ENCODE assay signal across 19 cellular contexts in the genomic region with DNA sequence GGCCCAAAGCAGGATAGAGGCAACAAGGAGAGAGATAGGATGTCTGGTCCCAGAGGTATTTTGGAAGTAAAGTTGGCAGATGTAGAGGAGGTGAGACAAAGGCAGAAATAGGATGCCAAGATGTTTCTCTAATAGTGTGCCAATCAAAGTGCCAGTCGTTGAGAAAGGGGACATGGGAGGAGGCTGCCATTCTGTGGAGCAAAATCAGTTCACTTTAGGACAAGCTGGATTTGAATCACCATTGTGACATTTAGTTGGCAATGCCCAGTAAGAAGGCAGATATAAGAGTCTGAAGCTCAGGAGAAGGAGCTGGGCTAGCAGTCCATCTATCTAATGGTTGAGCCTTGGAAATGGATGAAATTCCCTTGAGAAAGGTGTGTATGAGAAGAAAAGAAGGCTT. TPM values are rescaled to one million over a fixed set of nuclear protein-coding genes. Genes with fewer than 3 reads are reported as not detected.
A peak's percentile ranks its signal among the peaks of the same experiment; 100 is the strongest.
DNase-seq lines count a peak whose midpoint lies in the region; ATAC-seq and TF ChIP-seq lines count a peak whose summit lies in the region.
"Had no signal": no experiment of that assay in that cellular context is flagged by ENCODE, and none has a peak within 500 bp of the region (broad histone marks: within the 10 kb centered on the region; RNA-seq: fewer than 3 reads in every experiment).

No MANE protein-coding gene starts in this region.

- TF ChIP-seq EP300 in esophagus muscularis mucosa (IDR thresholded peaks at IDR 0.05) = no peak

- intact Hi-C loops in Right ventricle myocardium superior (cut with DNase I) = no loop called here
- intact Hi-C loops in heart right ventricle (cut with DNase I) = no loop called here
- intact Hi-C loops in esophagus muscularis mucosa (cut with DNase I) = no loop called here

- H3K9me3 Mint-ChIP-seq in neural crest cell (no peaks in the 10 kb centered on the region), glutamatergic neuron (ENCODE audit: unreplicated experiment) (no peaks in the 10 kb centered on the region)
- no peaks in the 10 kb centered on the region for H3K9me3 Mint-ChIP-seq in stimulated activated memory B cell treated with anti-CD40 and anti-IgM and Interleukin-4, amounts not matched to agents 10 μg/mL and 1 μg/mL and 100 μg/mL, for 72 hours
- H3K9me3 Mint-ChIP-seq: CD8-positive, alpha-beta T cell; HFFc6 had no signal

- H3K36me3 Mint-ChIP-seq in neural crest cell (ENCODE audit: low read depth) (no peaks in the 10 kb centered on the region), glutamatergic neuron (ENCODE audit: unreplicated experiment) (no peaks in the 10 kb centered on the region)
- H3K36me3 Mint-ChIP-seq in stimulated activated memory B cell treated with anti-CD40 and anti-IgM and Interleukin-4, amounts not matched to agents 10 μg/mL and 1 μg/mL and 100 μg/mL, for 72 hours = peaks cover 7% of the 10 kb centered on the region
- H3K36me3 Mint-ChIP-seq: CD4-positive, CD25-positive, alpha-beta regulatory T cell; CD8-positive, alpha-beta T cell had no signal

- H3K4me1 ChIP-seq in heart right ventricle = peaks cover 2 to 12% (median 6%) of the 10 kb centered on the region in 9 donors
- peaks cover 0 to 5% (median 1%) of the 10 kb centered on the region in 4 donors for H3K4me1 ChIP-seq in esophagus muscularis mucosa
- H3K4me1 ChIP-seq: BLaER1, Caco-2, HAP-1 had no signal

- no peak for TF ChIP-seq POLR2A in esophagus muscularis mucosa (IDR thresholded peaks at IDR 0.05; ENCODE audit: low read depth)

- no peaks in the 10 kb centered on the region for H3K4me1 Mint-ChIP-seq in neural crest cell
- no peaks in the 10 kb centered on the region for H3K4me1 Mint-ChIP-seq in glutamatergic neuron (ENCODE audit: low read depth, unreplicated experiment)
- no peaks in the 10 kb centered on the region for H3K4me1 Mint-ChIP-seq in stimulated activated memory B cell treated with anti-CD40 and anti-IgM and Interleukin-4, amounts not matched to agents 10 μg/mL and 1 μg/mL and 100 μg/mL, for 72 hours
- H3K4me1 Mint-ChIP-seq: B cell; CD4-positive, CD25-positive, alpha-beta regulatory T cell had no signal

- H3K27ac ChIP-seq in heart right ventricle (no peak overlapping the region), esophagus muscularis mucosa (replicated peaks in 1 of 4) (no peak overlapping the region)
- H3K27ac ChIP-seq: 22Rv1, BLaER1, C4-2B had no signal

- H3K27me3 ChIP-seq in heart right ventricle = no peaks in the 10 kb centered on the region
- H3K27me3 ChIP-seq in esophagus muscularis mucosa = no peaks in the 10 kb centered on the region
- H3K27me3 ChIP-seq: BLaER1 had no signal

- TF ChIP-seq CTCF in heart right ventricle (IDR thresholded peaks at IDR 0.05) = no peak
- TF ChIP-seq CTCF in esophagus muscularis mucosa (IDR thresholded peaks at IDR 0.05) = no peak
- TF ChIP-seq CTCF in neural crest cell (conservative IDR thresholded peaks at IDR 0.05) = no peak
- TF ChIP-seq CTCF in glutamatergic neuron (IDR thresholded peaks at IDR 0.05; ENCODE audit: partially characterized antibody, unreplicated experiment) = no peak

- ATAC-seq in Right ventricle myocardium superior (ENCODE audit: poor library complexity) (peak; percentile 26), heart right ventricle (no peak)
- no peak for ATAC-seq in stimulated activated memory B cell treated with anti-CD40 and anti-IgM and Interleukin-4, amounts not matched to agents 10 μg/mL and 1 μg/mL and 100 μg/mL, for 72 hours
- ATAC-seq: CD8-positive, alpha-beta T cell had no signal

- DNase-seq in Right ventricle myocardium superior = no peak
- DNase-seq in heart right ventricle = no peak
- peak; percentile 34 for DNase-seq in esophagus muscularis mucosa (ENCODE audit: extremely low spot score)
- DNase-seq in neural crest cell (ENCODE audit: low read depth, low spot score) = no peak
- DNase-seq in nucleus accumbens (lab: John Stamatoyannopoulos, UW) = no peak
- DNase-seq in glutamatergic neuron = no peak
- DNase-seq: Caco-2; CD4-positive, CD25-positive, alpha-beta regulatory T cell; CD8-positive, alpha-beta T cell; DMS153; DND-41; GOT3; HFFc6 had no signal

- H3K4me3 Mint-ChIP-seq in neural crest cell (no peak overlapping the region), glutamatergic neuron (ENCODE audit: unreplicated experiment) (no peak overlapping the region)
- H3K4me3 Mint-ChIP-seq in stimulated activated memory B cell treated with anti-CD40 and anti-IgM and Interleukin-4, amounts not matched to agents 10 μg/mL and 1 μg/mL and 100 μg/mL, for 72 hours = no peak overlapping the region
- H3K4me3 Mint-ChIP-seq: B cell; CD4-positive, CD25-positive, alpha-beta regulatory T cell; CD8-positive, alpha-beta T cell; HFFc6 had no signal

- WGBS in heart right ventricle, 2 donors = 36 to 58% methylated on average over 1 of the region's 1 CpG
- WGBS in esophagus muscularis mucosa = 83% methylated on average over 1 of the region's 1 CpG

- H3K27ac Mint-ChIP-seq in neural crest cell (ENCODE audit: unreplicated experiment) (peak overlapping the region; percentile 2), glutamatergic neuron (ENCODE audit: unreplicated experiment) (no peak overlapping the region)
- H3K27ac Mint-ChIP-seq in stimulated activated memory B cell treated with anti-CD40 and anti-IgM and Interleukin-4, amounts not matched to agents 10 μg/mL and 1 μg/mL and 100 μg/mL, for 72 hours = no peak overlapping the region
- H3K27ac Mint-ChIP-seq: B cell; CD8-positive, alpha-beta T cell; HFFc6 had no signal

- no peak overlapping the region for H3K4me3 ChIP-seq in heart right ventricle
- no peak overlapping the region for H3K4me3 ChIP-seq in esophagus muscularis mucosa
- H3K4me3 ChIP-seq: BLaER1, HAP-1 had no signal

- no peaks in the 10 kb centered on the region for H3K27me3 Mint-ChIP-seq in neural crest cell (ENCODE audit: low read depth)
- no peaks in the 10 kb centered on the region for H3K27me3 Mint-ChIP-seq in glutamatergic neuron (ENCODE audit: unreplicated experiment)
- no peaks in the 10 kb centered on the region for H3K27me3 Mint-ChIP-seq in stimulated activated memory B cell treated with anti-CD40 and anti-IgM and Interleukin-4, amounts not matched to agents 10 μg/mL and 1 μg/mL and 100 μg/mL, for 72 hours
- H3K27me3 Mint-ChIP-seq: B cell had no signal

- H3K36me3 ChIP-seq in heart right ventricle = no peaks in the 10 kb centered on the region
- H3K36me3 ChIP-seq in esophagus muscularis mucosa = no peaks in the 10 kb centered on the region
- H3K36me3 ChIP-seq: BLaER1, HAP-1 had no signal

- no peaks in the 10 kb centered on the region for H3K9me3 ChIP-seq in heart right ventricle
- no peaks in the 10 kb centered on the region for H3K9me3 ChIP-seq in esophagus muscularis mucosa
- H3K9me3 ChIP-seq: BLaER1, Caco-2, HAP-1 had no signal

RNA-seq across cellular contexts. Expression of a gene that starts 53.8 kb away (rescaled TPM):
- 5.6 TPM for total RNA-seq in Right ventricle myocardium superior
- total RNA-seq in heart right ventricle = 1 to 10 TPM; 3.5 to 7.8 (median 4.5) TPM
- 1 to 10 TPM; 1.8 to 2.3 TPM for polyA plus RNA-seq in heart right ventricle
- total RNA-seq in esophagus muscularis mucosa = 1 to 10 TPM; 4.2 to 6.1 (median 4.9) TPM
- total RNA-seq in neural crest cell = 0.11 and 0.16 TPM in 2 replicates
- not detected for total RNA-seq in glutamatergic neuron (ENCODE audit: unreplicated experiment)
- total RNA-seq: Caco-2 had no signal
